Comparison of ENCODE assay signal across 8 cellular contexts in the genomic region with DNA sequence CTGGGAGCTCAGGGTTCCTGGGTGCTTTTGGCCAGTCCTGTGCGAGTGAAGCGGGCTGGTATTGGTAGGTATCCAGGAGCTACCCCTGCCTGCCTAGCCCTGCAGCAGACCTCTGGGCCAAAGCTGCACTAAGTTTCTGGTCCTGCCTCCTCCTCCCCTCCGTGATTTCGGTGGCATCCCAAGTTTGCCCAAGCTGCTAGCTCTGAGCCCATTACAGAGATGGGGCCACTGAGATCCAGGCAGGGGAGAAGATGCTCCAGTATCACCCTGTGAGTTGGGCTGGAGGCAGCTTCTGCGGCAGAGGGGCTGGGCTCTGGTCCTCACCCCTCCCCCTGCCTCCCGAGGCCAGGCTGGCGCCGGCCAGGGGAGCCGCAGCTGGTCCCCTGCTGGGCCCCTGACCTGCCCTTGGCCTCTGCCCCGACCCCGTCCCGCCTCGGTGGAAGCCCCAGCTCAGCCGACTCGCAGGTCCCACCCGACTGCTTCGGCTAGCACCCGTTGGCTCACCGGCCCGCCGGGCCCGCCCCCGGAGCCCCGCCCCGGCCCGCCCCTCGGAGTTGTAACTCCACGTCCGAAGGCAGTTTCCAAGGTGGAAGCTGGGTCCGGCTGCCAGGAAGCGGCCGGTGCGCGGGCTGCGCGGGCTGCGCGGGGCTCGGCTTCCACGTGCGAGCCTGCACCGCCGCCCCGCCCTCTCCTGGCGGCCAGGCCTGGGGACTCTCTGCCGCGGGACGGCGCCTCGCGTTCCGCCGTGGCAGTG. TPM values are rescaled to one million over a fixed set of nuclear protein-coding genes. Genes with fewer than 3 reads are reported as not detected.
DNase-seq lines count a peak whose midpoint lies in the region; ATAC-seq and TF ChIP-seq lines count a peak whose summit lies in the region.

A gene with protein sequence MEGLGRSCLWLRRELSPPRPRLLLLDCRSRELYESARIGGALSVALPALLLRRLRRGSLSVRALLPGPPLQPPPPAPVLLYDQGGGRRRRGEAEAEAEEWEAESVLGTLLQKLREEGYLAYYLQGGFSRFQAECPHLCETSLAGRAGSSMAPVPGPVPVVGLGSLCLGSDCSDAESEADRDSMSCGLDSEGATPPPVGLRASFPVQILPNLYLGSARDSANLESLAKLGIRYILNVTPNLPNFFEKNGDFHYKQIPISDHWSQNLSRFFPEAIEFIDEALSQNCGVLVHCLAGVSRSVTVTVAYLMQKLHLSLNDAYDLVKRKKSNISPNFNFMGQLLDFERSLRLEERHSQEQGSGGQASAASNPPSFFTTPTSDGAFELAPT (plus strand): TSS at position 584 of the 754 bp plus-strand sequence. CDS start 751 bp downstream, outside the sequence.

- CTCF ChIA-PET in Caco-2 (lab: Charles Lee) = interaction anchor here (0.5 to 3.4 kb wide), 10 partner anchors 10 to 92 kb away, joined by 3 to 15 read pairs (median 3); a partner anchor contains a TSS
- CTCF ChIA-PET in IMR-90 (lab: Yijun Ruan, JAX) = no interaction called here

- no peak within 1 kb of the TSS for H2BK15ac ChIP-seq in IMR-90 (ENCODE audit: low read depth, low read length)

- peak within 1 kb of the TSS; percentile 31 for H3K4me3 ChIP-seq in Caco-2 (ENCODE audit: low read depth, low read length)
- H3K4me3 ChIP-seq in IMR-90 (ENCODE audit: insufficient read depth, low read depth, low read length) = no peak within 1 kb of the TSS
- H3K4me3 ChIP-seq in transverse colon = peak within 1 kb of the TSS in 2 of 4 donors; percentile 1 to 29

- ATAC-seq in IMR-90 (ENCODE audit: low read depth) (peak; percentile 51), HG02973 (IDR thresholded peaks at IDR 0.05; ENCODE audit: unreplicated experiment) (no peak)
- ATAC-seq in naive thymus-derived CD8-positive, alpha-beta T cell = peak; percentile 43 to 54

- H3K27me3 Mint-ChIP-seq in Caco-2 (ENCODE audit: insufficient read depth, unreplicated experiment) (peaks cover 4% of the 10 kb centered on the region), chondrocyte (ENCODE audit: low read depth) (peaks cover 15% of the 10 kb centered on the region), immature natural killer cell (ENCODE audit: low read depth in 3 of 3) (peaks cover 4 to 14% (median 5%) of the 10 kb centered on the region in 3 donors)
- H3K27me3 Mint-ChIP-seq in naive thymus-derived CD8-positive, alpha-beta T cell = peaks cover 4 to 38% (median 14%) of the 10 kb centered on the region in 5 donors

- H3K18ac ChIP-seq in IMR-90 (ENCODE audit: low read depth, low read length) = no peak within 1 kb of the TSS

- no peak within 1 kb of the TSS for H3K23ac ChIP-seq in IMR-90 (ENCODE audit: low read depth, low read length)

- H3K79me1 ChIP-seq in IMR-90 (ENCODE audit: low read depth in 1 of 2, low read length in 2 of 2) = no peaks in the 10 kb centered on the region

- peaks cover 24% of the 10 kb centered on the region for H3K4me1 ChIP-seq in Caco-2
- no peaks in the 10 kb centered on the region for H3K4me1 ChIP-seq in IMR-90 (ENCODE audit: control insufficient read depth, insufficient read depth, low read length)
- H3K4me1 ChIP-seq in transverse colon = peaks cover 0 to 27% (median 11%) of the 10 kb centered on the region in 4 donors

- DNase-seq in Caco-2 (peak; percentile 74 to 82), IMR-90 (no peak), chondrocyte (ENCODE audit: low spot score) (peak; percentile 92), immature natural killer cell (no peak), anterior cingulate cortex (lab: John Stamatoyannopoulos, UW) (no peak), transverse colon (no peak)
- DNase-seq in naive thymus-derived CD8-positive, alpha-beta T cell = peak in 1 of 10 donors; percentile 7

- no peak within 1 kb of the TSS for H2BK120ac ChIP-seq in IMR-90 (ENCODE audit: low read depth, low read length)

- H3K27ac Mint-ChIP-seq in Caco-2 (ENCODE audit: unreplicated experiment) (no peak within 1 kb of the TSS), chondrocyte (ENCODE audit: unreplicated experiment) (no peak within 1 kb of the TSS), immature natural killer cell (no peak within 1 kb of the TSS)
- H3K27ac Mint-ChIP-seq in naive thymus-derived CD8-positive, alpha-beta T cell = no peak within 1 kb of the TSS

- H3K14ac ChIP-seq in IMR-90 (replicated peaks; ENCODE audit: low read depth, low read length) = no peak within 1 kb of the TSS

- H3K27me3 ChIP-seq in Caco-2 (replicated peaks; ENCODE audit: control insufficient read depth, insufficient read depth, low read length) (no peaks in the 10 kb centered on the region), IMR-90 (ENCODE audit: control insufficient read depth, insufficient read depth, low read length) (peaks cover 53% of the 10 kb centered on the region), transverse colon (peaks cover 73% of the 10 kb centered on the region)

- TF ChIP-seq EP300 in transverse colon (IDR thresholded peaks at IDR 0.05; ENCODE audit: low read depth) = no peak

- no peak within 1 kb of the TSS for H3K4ac ChIP-seq in IMR-90 (ENCODE audit: low read depth, low read length)

- intact Hi-C loops in Caco-2 (cut with micrococcal nuclease; ENCODE audit: unreplicated experiment) (loop anchor here (5.0 kb wide), 1 partner anchor 34 kb away; no protein-coding TSS in a partner anchor), IMR-90 (cut with micrococcal nuclease) (no loop called here), transverse colon (cut with DNase I; ENCODE audit: low total_unique reads) (no loop called here)

- H4K8ac ChIP-seq in IMR-90 (ENCODE audit: low read depth in 2 of 2, low read length in 2 of 2) = no peak within 1 kb of the TSS

- no peak within 1 kb of the TSS for H3K56ac ChIP-seq in IMR-90 (ENCODE audit: extremely low read depth, insufficient read depth, low read length)

- no peak within 1 kb of the TSS for H4K5ac ChIP-seq in IMR-90 (ENCODE audit: low read depth, low read length)

- no peak within 1 kb of the TSS for H3K27ac ChIP-seq in IMR-90 (ENCODE audit: insufficient read depth, low read length)
- H3K27ac ChIP-seq in transverse colon = no peak within 1 kb of the TSS

- no peak within 1 kb of the TSS for H3K4me2 ChIP-seq in IMR-90 (ENCODE audit: low read depth, low read length)

- H4K91ac ChIP-seq in IMR-90 (ENCODE audit: insufficient read depth, low read depth, low read length) = no peak within 1 kb of the TSS

- H4K20me1 ChIP-seq in IMR-90 (ENCODE audit: insufficient read depth, low read length) = no peaks in the 10 kb centered on the region

- no peak within 1 kb of the TSS for H2AK5ac ChIP-seq in IMR-90 (ENCODE audit: low read depth, low read length)

- no peak within 1 kb of the TSS for H2AK9ac ChIP-seq in IMR-90 (replicated peaks; ENCODE audit: low read depth, low read length, poor library complexity)

- no peak within 1 kb of the TSS for H3K9ac ChIP-seq in IMR-90 (ENCODE audit: low read depth, low read length)

- no peak within 1 kb of the TSS for H2BK20ac ChIP-seq in IMR-90 (ENCODE audit: low read depth, low read length)

- peak within 1 kb of the TSS; percentile 43 for H3K4me3 Mint-ChIP-seq in Caco-2 (ENCODE audit: unreplicated experiment)
- no peak within 1 kb of the TSS for H3K4me3 Mint-ChIP-seq in chondrocyte (ENCODE audit: unreplicated experiment)
- peak within 1 kb of the TSS in 8 of 10 donors; percentile 30 to 68 (median 50) for H3K4me3 Mint-ChIP-seq in naive thymus-derived CD8-positive, alpha-beta T cell
- peak within 1 kb of the TSS in 1 of 5 donors; percentile 21 for H3K4me3 Mint-ChIP-seq in immature natural killer cell

- H3K9me1 ChIP-seq in IMR-90 (ENCODE audit: insufficient read depth, low read length) = no peaks in the 10 kb centered on the region

- H3K4me1 Mint-ChIP-seq in Caco-2 (ENCODE audit: low read depth, unreplicated experiment) = no peaks in the 10 kb centered on the region
- peaks cover 5% of the 10 kb centered on the region for H3K4me1 Mint-ChIP-seq in chondrocyte (ENCODE audit: low read depth)
- peaks cover 1 to 9% (median 6%) of the 10 kb centered on the region in 4 donors for H3K4me1 Mint-ChIP-seq in naive thymus-derived CD8-positive, alpha-beta T cell
- peaks cover 0 to 1% of the 10 kb centered on the region in 2 donors for H3K4me1 Mint-ChIP-seq in immature natural killer cell

- H3K9me3 ChIP-seq in Caco-2 = no peaks in the 10 kb centered on the region
- H3K9me3 ChIP-seq in IMR-90 (ENCODE audit: control insufficient read depth, insufficient read depth, low read length) = peaks cover 2% of the 10 kb centered on the region; the same call in 1 of the 2 replicates
- H3K9me3 ChIP-seq in transverse colon = no peaks in the 10 kb centered on the region

- WGBS in IMR-90 (ENCODE audit: extremely low coverage in 2 of 2, insufficient read length in 1 of 2), 2 experiments = 30% methylated on average over 18 of the region's 53 CpGs; no CpG with 5 or more reads in 1 of the 2 experiments
- WGBS in transverse colon (ENCODE audit: low coverage in 1 of 2), 2 donors = 57% methylated on average over 24 of the region's 53 CpGs; no CpG with 5 or more reads in 1 of the 2 donors

- TF ChIP-seq CTCF in Caco-2 (IDR thresholded peaks at IDR 0.05; ENCODE audit: insufficient read depth in 1 of 2, low read depth in 1 of 2, low read length in 1 of 2, severe bottlenecking in 1 of 2, unreplicated experiment in 1 of 2) (no peak), IMR-90 (conservative IDR thresholded peaks at IDR 0.05; ENCODE audit: low read depth, low read length) (no peak), chondrocyte (IDR thresholded peaks at IDR 0.05) (no peak), transverse colon (IDR thresholded peaks at IDR 0.05) (no peak)

- no TSS peak for BruUV-seq in Caco-2 (replicated peaks; lab: Mats Ljungman, UMichigan)
- BruUV-seq in IMR-90 (replicated peaks; lab: Mats Ljungman, UMichigan) = no TSS peak

- H2BK5ac ChIP-seq in IMR-90 (ENCODE audit: low read depth, low read length, poor library complexity, severe bottlenecking) = no peak within 1 kb of the TSS

- no peak for TF ChIP-seq RAD21 in IMR-90 (IDR thresholded peaks at IDR 0.05; ENCODE audit: low read length)

- H3K36me3 ChIP-seq in Caco-2 (ENCODE audit: control insufficient read depth, insufficient read depth, low read length) (no peaks in the 10 kb centered on the region), IMR-90 (ENCODE audit: control insufficient read depth, insufficient read depth, low read length) (no peaks in the 10 kb centered on the region), transverse colon (no peaks in the 10 kb centered on the region)

- TF ChIP-seq POLR2A in IMR-90 (IDR thresholded peaks at IDR 0.05; ENCODE audit: low read depth, low read length) (no peak), transverse colon (IDR thresholded peaks at IDR 0.05) (no peak)

- dilution Hi-C loops in IMR-90 (cut with HindIII; ENCODE audit: low sequenced_read_pairs, unreplicated experiment) = no loop called here

- H3K36me3 Mint-ChIP-seq in Caco-2 (ENCODE audit: insufficient read depth, unreplicated experiment) (no peaks in the 10 kb centered on the region), chondrocyte (ENCODE audit: low read depth) (no peaks in the 10 kb centered on the region), immature natural killer cell (no peaks in the 10 kb centered on the region)
- peaks cover 0 to 3% (median 0%) of the 10 kb centered on the region in 3 donors for H3K36me3 Mint-ChIP-seq in naive thymus-derived CD8-positive, alpha-beta T cell

- H3K9me3 Mint-ChIP-seq in Caco-2 (ENCODE audit: unreplicated experiment) (no peaks in the 10 kb centered on the region), chondrocyte (ENCODE audit: low read depth) (no peaks in the 10 kb centered on the region), immature natural killer cell (no peaks in the 10 kb centered on the region)
- H3K9me3 Mint-ChIP-seq in naive thymus-derived CD8-positive, alpha-beta T cell = peaks cover 0 to 2% (median 0%) of the 10 kb centered on the region in 9 donors

- in situ Hi-C loops in IMR-90 (cut with MboI; ENCODE audit: low sequenced_read_pairs) (no loop called here), transverse colon (cut with MboI; ENCODE audit: low pct_ligation_motif_present in 1 of 4, low pct_unique_long_range_greater_than_20kb in 1 of 4, low sequenced_read_pairs in 3 of 4) (no loop called here)

- POLR2A ChIA-PET in Caco-2 (lab: Charles Lee) (interaction anchor here (0.6 kb wide), 1 partner anchor 35 kb away, joined by 3 read pairs; no protein-coding TSS in a partner anchor), IMR-90 (lab: Charles Lee; ENCODE audit: unreplicated experiment) (no interaction called here)
- POLR2A ChIA-PET in naive thymus-derived CD8-positive, alpha-beta T cell (lab: Charles Lee) = no interaction called here

- H2AFZ ChIP-seq in IMR-90 (replicated peaks; ENCODE audit: low read length, poor library complexity) = peak within 1 kb of the TSS; percentile 63

RNA-seq across cellular contexts. Expression of the gene that starts here (rescaled TPM):
- 9.0 and 12.0 TPM in 2 replicates for total RNA-seq in Caco-2 (2022)
- under 0.01 TPM in 2 replicates for total RNA-seq in IMR-90 (2012; rRNA removed)
- polyA plus RNA-seq in IMR-90 (2012; rRNA removed) = 0.09 and 0.16 TPM in 2 replicates
- polyA plus RNA-seq in IMR-90 (2012; cell fraction: cytosol; rRNA removed) = 0.05 and 0.20 TPM in 2 replicates
- polyA plus RNA-seq in IMR-90 (2012; cell fraction: nucleus; rRNA removed; ENCODE audit: low replicate concordance) = 0.05 and 0.16 TPM in 2 replicates
- 0.13 to 0.77 TPM in 2 of 3 replicates, not detected in the other for total RNA-seq in chondrocyte
- not detected for total RNA-seq in naive thymus-derived CD8-positive, alpha-beta T cell
- polyA plus RNA-seq in naive thymus-derived CD8-positive, alpha-beta T cell = not detected
- polyA plus RNA-seq in immature natural killer cell = not detected
- total RNA-seq in transverse colon = not detected

Comparison
In these comparisons a context has a peak if more than half of its experiments do, and no peak if none do; other contexts are left out.
1. Peak in ATAC-seq in IMR-90; RNA of the gene not detected or under 1 TPM.
2. Peak in DNase-seq in chondrocyte; RNA of the gene not detected or under 1 TPM.
3. Peak in ATAC-seq in naive thymus-derived CD8-positive, alpha-beta T cell; RNA of the gene not detected or under 1 TPM.
4. DNase-seq: peak in Caco-2 (2 of 2); none in IMR-90 (single experiment), immature natural killer cell (0 of 3), anterior cingulate cortex (0 of 58) and transverse colon (single experiment).